Comparison of ENCODE assay signal across 8 cellular contexts in genomic region chr7:102478314-102479206, GRCh38. TPM values are rescaled to one million over a fixed set of nuclear protein-coding genes. Genes with fewer than 3 reads are reported as not detected.
DNase-seq lines count a peak whose midpoint lies in the region; ATAC-seq and TF ChIP-seq lines count a peak whose summit lies in the region.
"Not testable (repeated sequence)": the region's sequence is repeated elsewhere in the genome, so short reads cannot be mapped to it uniquely, and the experiment has no call there.

POLR2J (minus strand) TSS chr7:102478922; CDS start chr7:102478860, 62 bp downstream.

- H3K27ac ChIP-seq in A673 (ENCODE audit: low read depth, low read length, poor library complexity, severe bottlenecking); PC-9; endodermal cell (ENCODE audit: low read depth, low read length): not testable (repeated sequence)

- intact Hi-C loops in A673 (cut with micrococcal nuclease; ENCODE audit: unreplicated experiment); PC-9 (cut with micrococcal nuclease; ENCODE audit: unreplicated experiment): not testable (repeated sequence)

- 0% methylated on average over 31 of the region's 72 CpGs; no CpG with 5 or more reads in 1 of the 2 experiments for WGBS in endodermal cell (ENCODE audit: insufficient coverage in 1 of 2, insufficient read length in 1 of 2), 2 experiments

- not testable (repeated sequence) for H4K20me1 ChIP-seq in PC-9 (ENCODE audit: insufficient read depth)

- H3F3A ChIP-seq in PC-9 (ENCODE audit: insufficient read depth, low read depth) = not testable (repeated sequence)

- H3K4me3 Mint-ChIP-seq in endodermal cell (peak within 1 kb of the TSS; percentile 77), memory B cell (peak within 1 kb of the TSS; percentile 85)

- not testable (repeated sequence) for H3K9me2 ChIP-seq in PC-9 (ENCODE audit: insufficient read depth)

- H3K27ac Mint-ChIP-seq in endodermal cell = peak within 1 kb of the TSS; percentile 87
- not testable (repeated sequence) for H3K27ac Mint-ChIP-seq in memory B cell

- not testable (repeated sequence) for H3K36me3 ChIP-seq in A673 (ENCODE audit: insufficient read depth, low read length, poor library complexity, severe bottlenecking); PC-9 (ENCODE audit: low read depth); endodermal cell (ENCODE audit: control insufficient read depth, insufficient read depth, low read length)

- not testable (repeated sequence) for H2AFZ ChIP-seq in PC-9

- not testable (repeated sequence) for H3K27me3 ChIP-seq in A673 (replicated peaks; ENCODE audit: insufficient read depth, low read depth, low read length, poor library complexity); PC-9 (ENCODE audit: insufficient read depth, low read depth); endodermal cell (ENCODE audit: control insufficient read depth, insufficient read depth, low read length, poor library complexity, severe bottlenecking)

- not testable (repeated sequence) for H3K9ac ChIP-seq in endodermal cell (ENCODE audit: extremely low read depth, low read length, poor library complexity, severe bottlenecking)

- not testable (repeated sequence) for H3K27me3 Mint-ChIP-seq in endodermal cell (ENCODE audit: insufficient read depth); memory B cell

- H3K9me3 Mint-ChIP-seq in endodermal cell, memory B cell: not testable (repeated sequence)

- not testable (repeated sequence) for H3K79me2 ChIP-seq in PC-9 (ENCODE audit: low read depth)

- not testable (repeated sequence) for H3K9me3 ChIP-seq in A673 (ENCODE audit: low read depth, low read length, poor library complexity, severe bottlenecking); PC-9 (ENCODE audit: insufficient read depth, low read depth); endodermal cell (ENCODE audit: control insufficient read depth, low read length)

- not testable (repeated sequence) for TF ChIP-seq CTCF in A673 (conservative IDR thresholded peaks at IDR 0.05; ENCODE audit: low read depth, low read length)
- TF ChIP-seq CTCF in PC-9 (conservative IDR thresholded peaks at IDR 0.05) (peak; percentile 45; the same call in 1 of the 2 replicates), endodermal cell (conservative IDR thresholded peaks at IDR 0.05) (peak; percentile 37)

- peak; percentile 79 for ATAC-seq in GM19025 (IDR thresholded peaks at IDR 0.05; ENCODE audit: low read depth, unreplicated experiment)
- ATAC-seq in HG02981 (IDR thresholded peaks at IDR 0.05; ENCODE audit: unreplicated experiment) = peak; percentile 86
- ATAC-seq in memory B cell (ENCODE audit: low read depth) = peak; percentile 86

- POLR2A ChIA-PET in A673 (lab: Charles Lee; ENCODE audit: low non-redundant PET); PC-9 (lab: Charles Lee; ENCODE audit: unreplicated experiment): not testable (repeated sequence)

- BruUV-seq in A673 (replicated peaks; lab: Mats Ljungman, UMichigan) (TSS peak; percentile 76), PC-9 (replicated peaks; lab: Mats Ljungman, UMichigan) (TSS peak; percentile 54)

- H3K4me2 ChIP-seq in PC-9 = not testable (repeated sequence)

- DNase-seq in A673 (ENCODE audit: low spot score) (peak; percentile 57), PC-9 (peak in 1 of 2 experiments; percentile 91), activated T-cell treated with anti-CD3 and anti-CD28 coated beads for 4 hours (peak; percentile 82), endodermal cell (peak; percentile 82), memory B cell (ENCODE audit: low spot score in 2 of 2) (peak; percentile 75 to 100)
- DNase-seq in stimulated activated CD4-positive, alpha-beta T cell treated with anti-CD3 and anti-CD28 coated beads, Interleukin-1b, Interleukin-23, amount 100 ng/mL, for 48 hours = peak; percentile 90

- H3K4me1 ChIP-seq in A673 (ENCODE audit: insufficient read depth, low read length, poor library complexity, severe bottlenecking); PC-9 (replicated peaks; ENCODE audit: insufficient read depth); endodermal cell (ENCODE audit: control insufficient read depth, insufficient read depth, low read length): not testable (repeated sequence)

- H3K36me3 Mint-ChIP-seq in endodermal cell (ENCODE audit: low read depth); memory B cell: not testable (repeated sequence)

- H3K4me1 Mint-ChIP-seq in endodermal cell, memory B cell: not testable (repeated sequence)

- CTCF ChIA-PET in A673 (lab: Charles Lee); PC-9 (lab: Charles Lee): not testable (repeated sequence)

- H3K4me3 ChIP-seq in A673 (ENCODE audit: low read depth, low read length, poor library complexity, severe bottlenecking) (peak within 1 kb of the TSS; percentile 40), PC-9 (peak within 1 kb of the TSS; percentile 50; the same call in 1 of the 2 replicates)
- not testable (repeated sequence) for H3K4me3 ChIP-seq in endodermal cell (ENCODE audit: low read length)

RNA-seq across cellular contexts. Expression of gene POLR2J, which starts in this region (rescaled TPM):
- total RNA-seq in A673 (2021) (52.2 and 60.9 TPM in 2 replicates), PC-9 (2021) (50.2 and 66.9 TPM in 2 replicates), endodermal cell (10 to 100 TPM; 48.6 to 59.0 TPM)
- polyA plus RNA-seq in endodermal cell (2013, experiment 1 of 2) = 81.5 TPM
- 71.7 TPM for polyA plus RNA-seq in endodermal cell (2013, experiment 2 of 2)
